In genomic region chr16:51569204-51569911, GRCh38 we compare ENCODE assay signal across 14 cellular contexts.
DNase-seq lines count a peak whose midpoint lies in the region; ATAC-seq, FAIRE-seq and TF ChIP-seq lines count a peak whose summit lies in the region.
"Had no signal": no experiment of that assay in that cellular context is flagged by ENCODE, and none has a peak within 500 bp of the region (broad histone marks: within the 10 kb centered on the region; RNA-seq: fewer than 3 reads in every experiment).

No MANE protein-coding gene starts in this region.

- TF ChIP-seq CTCF in keratinocyte (optimal IDR thresholded peaks at IDR 0.05 in 1 of 3, IDR thresholded peaks at IDR 0.05 in 1 of 3, conservative IDR thresholded peaks at IDR 0.05 in 1 of 3; ENCODE audit: extremely low read depth in 1 of 3, insufficient read depth in 2 of 3, low read length in 3 of 3), result no peak

- H3K27me3 ChIP-seq in keratinocyte (ENCODE audit: control insufficient read depth, extremely low read depth, insufficient read depth, low read length), result no peaks in the 10 kb centered on the region

- no peaks in the 10 kb centered on the region for H3K36me3 ChIP-seq in keratinocyte (ENCODE audit: control insufficient read depth in 2 of 2, extremely low read depth in 1 of 2, insufficient read depth in 2 of 2, low read length in 2 of 2)

- no peaks in the 10 kb centered on the region for H3K9me1 ChIP-seq in keratinocyte (ENCODE audit: control insufficient read depth, extremely low read depth, insufficient read depth, low read length)

- no peak overlapping the region for H3K27ac Mint-ChIP-seq in activated T-helper 2 cell treated with anti-CD3 and anti-CD28 coated beads, Interferon-gamma antibody, Interleukin-2, Interleukin-4, amounts not matched to agents 10 μg/mL and 5 μg/mL and 100 μg/mL, durations not matched to agents 14 hours and 24 hours and 36 hours
- no peak overlapping the region for H3K27ac Mint-ChIP-seq in T-cell
- H3K27ac Mint-ChIP-seq in activated T-cell treated with anti-CD3 and anti-CD28 coated beads, Interleukin-2, amount 50 U/mL, for 72 hours, result no peak overlapping the region
- H3K27ac Mint-ChIP-seq: T-helper 1 cell treated with Interleukin-12 subunit alpha and Interleukin-12 subunit beta and Interleukin-4 antibody, amounts not matched to agents 30 μg/mL and 1 μg/mL, for 36 hours had no signal

- CTCF ChIA-PET in T-cell (lab: Charles Lee), result no interaction called here

- no peak overlapping the region for H3K4me3 ChIP-seq in keratinocyte (ENCODE audit: control insufficient read depth in 2 of 3, extremely low read depth in 1 of 3, insufficient read depth in 2 of 3, low read depth in 1 of 3, low read length in 3 of 3)

- H3K4me1 Mint-ChIP-seq in activated T-helper 2 cell treated with anti-CD3 and anti-CD28 coated beads, Interferon-gamma antibody, Interleukin-2, Interleukin-4, amounts not matched to agents 10 μg/mL and 5 μg/mL and 100 μg/mL, durations not matched to agents 14 hours and 24 hours and 36 hours (ENCODE audit: low read depth), result no peaks in the 10 kb centered on the region
- no peaks in the 10 kb centered on the region for H3K4me1 Mint-ChIP-seq in T-cell
- H3K4me1 Mint-ChIP-seq in activated T-cell treated with anti-CD3 and anti-CD28 coated beads, Interleukin-2, amount 50 U/mL, for 72 hours (ENCODE audit: low read depth), result no peaks in the 10 kb centered on the region

- H3K36me3 Mint-ChIP-seq in activated T-helper 2 cell treated with anti-CD3 and anti-CD28 coated beads, Interferon-gamma antibody, Interleukin-2, Interleukin-4, amounts not matched to agents 10 μg/mL and 5 μg/mL and 100 μg/mL, durations not matched to agents 14 hours and 24 hours and 36 hours (ENCODE audit: low read depth), result no peaks in the 10 kb centered on the region
- no peaks in the 10 kb centered on the region for H3K36me3 Mint-ChIP-seq in T-cell
- H3K36me3 Mint-ChIP-seq in activated T-cell treated with anti-CD3 and anti-CD28 coated beads, Interleukin-2, amount 50 U/mL, for 72 hours (ENCODE audit: insufficient read depth in 2 of 2), result no peaks in the 10 kb centered on the region

- H3K9ac ChIP-seq in keratinocyte (ENCODE audit: control insufficient read depth, extremely low read depth, insufficient read depth, low read length), result no peak overlapping the region

- H3K27me3 Mint-ChIP-seq in activated T-helper 2 cell treated with anti-CD3 and anti-CD28 coated beads, Interferon-gamma antibody, Interleukin-2, Interleukin-4, amounts not matched to agents 10 μg/mL and 5 μg/mL and 100 μg/mL, durations not matched to agents 14 hours and 24 hours and 36 hours (ENCODE audit: low read depth), result no peaks in the 10 kb centered on the region
- H3K27me3 Mint-ChIP-seq in T-cell, result no peaks in the 10 kb centered on the region
- H3K27me3 Mint-ChIP-seq in activated T-cell treated with anti-CD3 and anti-CD28 coated beads, Interleukin-2, amount 50 U/mL, for 72 hours (ENCODE audit: low read depth), result no peaks in the 10 kb centered on the region

- H3K27ac ChIP-seq in keratinocyte (ENCODE audit: control insufficient read depth, insufficient read depth, low read length), result peak overlapping the region; percentile 8

- no peaks in the 10 kb centered on the region for H4K20me1 ChIP-seq in keratinocyte (ENCODE audit: control insufficient read depth, extremely low read depth, insufficient read depth, low read length)

- no peaks in the 10 kb centered on the region for H3K9me3 ChIP-seq in keratinocyte (ENCODE audit: control insufficient read depth, low read depth, low read length)

- H3K4me3 Mint-ChIP-seq in activated T-helper 2 cell treated with anti-CD3 and anti-CD28 coated beads, Interferon-gamma antibody, Interleukin-2, Interleukin-4, amounts not matched to agents 10 μg/mL and 5 μg/mL and 100 μg/mL, durations not matched to agents 14 hours and 24 hours and 36 hours (ENCODE audit: low read depth), result no peak overlapping the region
- no peak overlapping the region for H3K4me3 Mint-ChIP-seq in T-cell
- H3K4me3 Mint-ChIP-seq in activated T-cell treated with anti-CD3 and anti-CD28 coated beads, Interleukin-2, amount 50 U/mL, for 72 hours, result no peak overlapping the region
- H3K4me3 Mint-ChIP-seq: T-helper 1 cell treated with Interleukin-12 subunit alpha and Interleukin-12 subunit beta and Interleukin-4 antibody, amounts not matched to agents 30 μg/mL and 1 μg/mL, for 36 hours had no signal

- H2AFZ ChIP-seq in keratinocyte (ENCODE audit: control insufficient read depth, low read length), result no peak overlapping the region

- peak overlapping the region; percentile 46 for H3K4me2 ChIP-seq in keratinocyte (ENCODE audit: control insufficient read depth, extremely low read depth, insufficient read depth, low read depth, low read length)

- H3K79me2 ChIP-seq in keratinocyte (ENCODE audit: control insufficient read depth, insufficient read depth, low read length), result no peaks in the 10 kb centered on the region

- peak; percentile 99 for FAIRE-seq in keratinocyte (lab: Jason Lieb, UNC)

- ATAC-seq in GM18502 (IDR thresholded peaks at IDR 0.05; ENCODE audit: poor library complexity, unreplicated experiment), result peak; percentile 71
- peak; percentile 60 for ATAC-seq in HG02610 (IDR thresholded peaks at IDR 0.05; ENCODE audit: unreplicated experiment)
- no peak for ATAC-seq in T-cell (replicated peaks in 1 of 4)
- ATAC-seq in activated T-cell treated with anti-CD3 and anti-CD28 coated beads, Interleukin-2, amount 50 U/mL, for 72 hours (replicated peaks in 1 of 2), result no peak

- peaks cover 51% of the 10 kb centered on the region for H3K9me3 Mint-ChIP-seq in activated T-helper 2 cell treated with anti-CD3 and anti-CD28 coated beads, Interferon-gamma antibody, Interleukin-2, Interleukin-4, amounts not matched to agents 10 μg/mL and 5 μg/mL and 100 μg/mL, durations not matched to agents 14 hours and 24 hours and 36 hours
- peaks cover 7 to 26% (median 15%) of the 10 kb centered on the region in 3 donors for H3K9me3 Mint-ChIP-seq in T-cell
- H3K9me3 Mint-ChIP-seq in activated T-cell treated with anti-CD3 and anti-CD28 coated beads, Interleukin-2, amount 50 U/mL, for 72 hours, result peaks cover 5 to 6% of the 10 kb centered on the region in 2 donors

- DNase-seq in NOMO-1 treated with dmso at 0.1 percent for 144 hours (lab: John Stamatoyannopoulos, UW; ENCODE audit: unreplicated experiment) (peak; percentile 43), keratinocyte (ENCODE audit: low read depth, low spot score) (peak; percentile 66), cerebellar cortex (ENCODE audit: low spot score) (no peak), T-cell (no peak)
- no peak for DNase-seq in activated T-helper 2 cell treated with anti-CD3 and anti-CD28 coated beads, Interferon-gamma antibody, Interleukin-2, Interleukin-4, amounts not matched to agents 10 μg/mL and 5 μg/mL and 100 μg/mL, durations not matched to agents 14 hours and 24 hours and 36 hours (ENCODE audit: low spot score)
- DNase-seq in activated T-cell treated with anti-CD3 and anti-CD28 coated beads, Interleukin-2, amount 50 U/mL, for 72 hours, result no peak
- DNase-seq: activated naive CD4-positive, alpha-beta T cell treated with anti-CD3 and anti-CD28 coated beads, Interleukin-2, amount 50 U/mL, for 16 hours; DND-41; HCEC 1CT; NCI-H187; stimulated activated CD4-positive, alpha-beta T cell treated with anti-CD3 and anti-CD28 coated beads, Interleukin-2, amount 100 ng/mL, for 48 hours had no signal

- dilution Hi-C loops in keratinocyte (cut with MboI; ENCODE audit: extremely low pct_ligation_motif_present, low sequenced_read_pairs), result no loop called here

- POLR2A ChIA-PET in T-cell (lab: Charles Lee), result no interaction called here

- intact Hi-C loops in activated T-helper 2 cell treated with anti-CD3 and anti-CD28 coated beads, Interferon-gamma antibody, Interleukin-2, Interleukin-4, amounts not matched to agents 10 μg/mL and 5 μg/mL and 100 μg/mL, durations not matched to agents 14 hours and 24 hours and 36 hours (cut with micrococcal nuclease), result no loop called here

- peaks cover 20% of the 10 kb centered on the region for H3K4me1 ChIP-seq in keratinocyte (ENCODE audit: control insufficient read depth, extremely low read depth, insufficient read depth, low read length)

Comparison
In these comparisons a context has a peak if more than half of its experiments do, and no peak if none do; other contexts are left out.
1. ATAC-seq: peak in GM18502 (single experiment) and HG02610 (single experiment); none in T-cell (0 of 4) and activated T-cell treated with anti-CD3 and anti-CD28 coated beads, Interleukin-2, amount 50 U/mL, for 72 hours (0 of 2).
2. DNase-seq: peak in NOMO-1 treated with dmso at 0.1 percent for 144 hours (single experiment) and keratinocyte (single experiment); none in cerebellar cortex (single experiment), activated T-helper 2 cell treated with anti-CD3 and anti-CD28 coated beads, Interferon-gamma antibody, Interleukin-2, Interleukin-4, amounts not matched to agents 10 μg/mL and 5 μg/mL and 100 μg/mL, durations not matched to agents 14 hours and 24 hours and 36 hours (single experiment), T-cell (0 of 34) and activated T-cell treated with anti-CD3 and anti-CD28 coated beads, Interleukin-2, amount 50 U/mL, for 72 hours (0 of 2).